19 cellular contexts compared by ENCODE assay signal in genomic region chr2:101187131-101187530, GRCh38. TPM values are rescaled to one million over a fixed set of nuclear protein-coding genes. Genes with fewer than 3 reads are reported as not detected.
DNase-seq lines count a peak whose midpoint lies in the region; ATAC-seq, FAIRE-seq and TF ChIP-seq lines count a peak whose summit lies in the region.
"Had no signal": no experiment of that assay in that cellular context is flagged by ENCODE, and none has a peak within 500 bp of the region (broad histone marks: within the 10 kb centered on the region; RNA-seq: fewer than 3 reads in every experiment).

No MANE protein-coding gene starts in this region.

- H3K9me3 Mint-ChIP-seq in mesothelial cell of epicardium, result peaks cover 2% of the 10 kb centered on the region
- peaks cover 0 to 12% (median 3%) of the 10 kb centered on the region in 3 donors for H3K9me3 Mint-ChIP-seq in T-cell
- H3K9me3 Mint-ChIP-seq: CD4-positive, alpha-beta T cell had no signal

- peak overlapping the region; percentile 30 for H3K27ac Mint-ChIP-seq in mesothelial cell of epicardium
- H3K27ac Mint-ChIP-seq in T-cell, result no peak overlapping the region
- H3K27ac Mint-ChIP-seq: CD4-positive, alpha-beta T cell had no signal

- no peak for ATAC-seq in GM21423 (IDR thresholded peaks at IDR 0.05; ENCODE audit: unreplicated experiment)
- ATAC-seq in T-cell (replicated peaks in 1 of 4), result no peak
- no peak for ATAC-seq in HG03280 (IDR thresholded peaks at IDR 0.05; ENCODE audit: unreplicated experiment)
- ATAC-seq: A549, K562 had no signal

- DNase-seq in DMS53 (lab: John Stamatoyannopoulos, UW) (peak; percentile 20), DMS53 treated with DMSO at 0.1 percent for 48 hours (lab: John Stamatoyannopoulos, UW; ENCODE audit: unreplicated experiment) (no peak), bronchial epithelial cell (ENCODE audit: low read depth) (peak; percentile 61), mesothelial cell of epicardium (ENCODE audit: low spot score in 2 of 2, unreplicated experiment in 2 of 2) (no peak), T-cell (no peak)
- DNase-seq: AML-193; Caco-2; CD4-positive, alpha-beta T cell; DMS79 treated with DMSO at 0.1 percent for 48 hours; GF-D8; GM23248; IMR-90 had no signal

- H3K4me3 Mint-ChIP-seq in mesothelial cell of epicardium (no peak overlapping the region), T-cell (no peak overlapping the region)
- H3K4me3 Mint-ChIP-seq: CD4-positive, alpha-beta T cell had no signal

- no peak overlapping the region for H3K4me3 ChIP-seq in bronchial epithelial cell (ENCODE audit: low read depth, low read length)
- H3K4me3 ChIP-seq: A549, GM23248, HAP-1, K562 had no signal

- TF ChIP-seq CTCF in bronchial epithelial cell (IDR thresholded peaks at IDR 0.05; ENCODE audit: insufficient read depth, low read length, severe bottlenecking), result no peak
- no peak for TF ChIP-seq CTCF in mesothelial cell of epicardium (IDR thresholded peaks at IDR 0.05; ENCODE audit: unreplicated experiment)

- POLR2A ChIA-PET in T-cell (lab: Charles Lee), result no interaction called here

- H3K36me3 Mint-ChIP-seq in mesothelial cell of epicardium (no peaks in the 10 kb centered on the region), T-cell (peaks cover 3% of the 10 kb centered on the region)

- H3K36me3 ChIP-seq in bronchial epithelial cell (ENCODE audit: control insufficient read depth, insufficient read depth, low read length), result no peaks in the 10 kb centered on the region
- H3K36me3 ChIP-seq: HAP-1 had no signal

- no peaks in the 10 kb centered on the region for H3K27me3 Mint-ChIP-seq in mesothelial cell of epicardium (ENCODE audit: low read depth)
- peaks cover 0 to 1% of the 10 kb centered on the region in 2 donors for H3K27me3 Mint-ChIP-seq in T-cell
- H3K27me3 Mint-ChIP-seq: CD4-positive, alpha-beta T cell had no signal

- CTCF ChIA-PET in T-cell (lab: Charles Lee), result no interaction called here

- H3K4me1 Mint-ChIP-seq in mesothelial cell of epicardium (peaks cover 29% of the 10 kb centered on the region), T-cell (no peaks in the 10 kb centered on the region)

- H3K27me3 ChIP-seq in bronchial epithelial cell (ENCODE audit: control insufficient read depth, insufficient read depth, low read length), result no peaks in the 10 kb centered on the region

- FAIRE-seq in bronchial epithelial cell (lab: Jason Lieb, UNC), result no peak
- FAIRE-seq: A549, D721Med, HTR-8/SVneo, K562 had no signal

RNA-seq across cellular contexts. Expression of gene TBC1D8, which starts 35.9 kb away (rescaled TPM):
- total RNA-seq in bronchial epithelial cell, result 25.0 and 25.3 TPM in 2 replicates
- total RNA-seq in mesothelial cell of epicardium, result 11.5 to 13.1 TPM (median 12.7 TPM) in 3 replicates
- total RNA-seq in T-cell, result 1 to 10 TPM in 4 of 5 donors, under 1 TPM in 1; 0.40 to 2.1 (median 2.0) TPM

Comparison
In these comparisons a context has a peak if more than half of its experiments do, and no peak if none do; other contexts are left out.
1. DNase-seq: peak in DMS53 (single experiment) and bronchial epithelial cell (single experiment); none in DMS53 treated with DMSO at 0.1 percent for 48 hours (single experiment), mesothelial cell of epicardium (0 of 2) and T-cell (0 of 34).